ENCODE assay signal across 16 cellular contexts in genomic region chr11:1115292-1115691, GRCh38. TPM values are rescaled to one million over a fixed set of nuclear protein-coding genes. Genes with fewer than 3 reads are reported as not detected.
A peak's percentile ranks its signal among the peaks of the same experiment; 100 is the strongest.
DNase-seq lines count a peak whose midpoint lies in the region; ATAC-seq, FAIRE-seq and TF ChIP-seq lines count a peak whose summit lies in the region.
"Not testable (repeated sequence)": the region's sequence is repeated elsewhere in the genome, so short reads cannot be mapped to it uniquely, and the experiment has no call there.
"Had no signal": no experiment of that assay in that cellular context is flagged by ENCODE, and none has a peak within 500 bp of the region (broad histone marks: within the 10 kb centered on the region; RNA-seq: fewer than 3 reads in every experiment).

No MANE protein-coding gene starts in this region.

- not testable (repeated sequence) for H3K27me3 ChIP-seq in WERI-Rb-1 (ENCODE audit: insufficient read depth, low read depth, severe bottlenecking); upper lobe of right lung

- H3K4me3 ChIP-seq in A549; WERI-Rb-1 (ENCODE audit: low read depth, low read length); kidney (ENCODE audit: low read length in 2 of 2); upper lobe of right lung: not testable (repeated sequence)

- not testable (repeated sequence) for H3K36me3 ChIP-seq in WERI-Rb-1; kidney (ENCODE audit: control insufficient read depth in 1 of 2, insufficient read depth in 2 of 2, low read length in 2 of 2); upper lobe of right lung

- H3K4me2 ChIP-seq in A549: not testable (repeated sequence)

- TF ChIP-seq CTCF in A549 (IDR thresholded peaks at IDR 0.05); WERI-Rb-1 (IDR thresholded peaks at IDR 0.05; ENCODE audit: low read depth, low read length); kidney (IDR thresholded peaks at IDR 0.05; ENCODE audit: borderline replicate concordance, extremely low read depth, insufficient read depth); upper lobe of right lung (IDR thresholded peaks at IDR 0.05): not testable (repeated sequence)

- not testable (repeated sequence) for FAIRE-seq in A549 (lab: Jason Lieb, UNC); kidney (lab: Jason Lieb, UNC)

- H3K4me1 ChIP-seq in A549; kidney (ENCODE audit: control insufficient read depth in 1 of 2, insufficient read depth in 1 of 2, low read depth in 1 of 2, low read length in 2 of 2); upper lobe of right lung: not testable (repeated sequence)

- intact Hi-C loops in Right ventricle myocardium superior (cut with DNase I); kidney (cut with DNase I); posterior vena cava (cut with DNase I); upper lobe of right lung (cut with DNase I): not testable (repeated sequence)

- POLR2A ChIA-PET in A549 (lab: Yijun Ruan, JAX): not testable (repeated sequence)

- CTCF ChIA-PET in A549 (lab: Yijun Ruan, JAX): interaction anchor here (0.8 to 2.3 kb wide), 8 partner anchors 13 to 148 kb away, joined by 3 to 14 read pairs (median 6); no protein-coding TSS in a partner anchor

- not testable (repeated sequence) for TF ChIP-seq RAD21 in A549 (conservative IDR thresholded peaks at IDR 0.05 in 1 of 2, IDR thresholded peaks at IDR 0.05 in 1 of 2)

- H3K27ac ChIP-seq in A549 (peak overlapping the region; percentile 24 to 27; a peak in 5 of 6 replicates), WERI-Rb-1 (peak overlapping the region; percentile 35; the same call in 1 of the 2 replicates)
- H3K27ac ChIP-seq in kidney (ENCODE audit: low read depth in 2 of 2, low read length in 2 of 2); upper lobe of right lung: not testable (repeated sequence)

- TF ChIP-seq POLR2A in A549 (IDR thresholded peaks at IDR 0.05; ENCODE audit: low read length): not testable (repeated sequence)

- not testable (repeated sequence) for TF ChIP-seq EP300 in A549 (IDR thresholded peaks at IDR 0.05)

- ATAC-seq in A549; Right ventricle myocardium superior (ENCODE audit: poor library complexity); upper lobe of right lung: not testable (repeated sequence)

- 84% methylated on average over 6 of the region's 6 CpGs for WGBS in A549 (ENCODE audit: missing lambda C conversion rate)

- not testable (repeated sequence) for H3K9me3 ChIP-seq in A549; WERI-Rb-1 (ENCODE audit: severe bottlenecking); kidney (ENCODE audit: control insufficient read depth in 1 of 2, low read length in 2 of 2); upper lobe of right lung

- DNase-seq in A549 (ENCODE audit: low read depth in 1 of 2, low spot score in 1 of 2); WERI-Rb-1: not testable (repeated sequence)
- DNase-seq in effector CD4-positive, alpha-beta T cell: peak; percentile 0
- DNase-seq in Right ventricle myocardium superior: peak; percentile 6
- DNase-seq in kidney: peak; percentile 24
- peak; percentile 43 for DNase-seq in mesenteric fat pad (ENCODE audit: low spot score)
- DNase-seq in posterior vena cava (ENCODE audit: low spot score): peak; percentile 32
- peak; percentile 44 for DNase-seq in upper lobe of right lung

- not testable (repeated sequence) for H3K9ac ChIP-seq in kidney (ENCODE audit: low read length in 2 of 2)

RNA-seq across cellular contexts. Expression of gene MUC2, which starts 40.6 kb away (rescaled TPM):
- 0.01 and 0.04 TPM in 2 replicates for polyA plus RNA-seq in A549 (2011; rRNA removed)
- 0.01 TPM in 2 replicates for polyA plus RNA-seq in A549 (2012; cell fraction: cytosol; rRNA removed)
- 0.29 and 0.90 TPM in 2 replicates for polyA plus RNA-seq in A549 (2012; cell fraction: nucleus; rRNA removed)
- 0.03 TPM in 3 replicates for polyA plus RNA-seq in A549 (2017; fragmentation: RNase III; extraction: RNeasy Plus Mini Kit Qiagen cat#74134 plus additional on column Dnase treatment)
- 0.04 and 0.05 TPM in 2 replicates for polyA minus RNA-seq in A549 (2011; rRNA and poly(A)+ RNA removed)
- not detected for total RNA-seq in Right ventricle myocardium superior
- total RNA-seq in kidney: not detected
- not detected for polyA plus RNA-seq in kidney (ENCODE audit: insufficient read depth, low read depth, low replicate concordance)
- 0.80 TPM for total RNA-seq in mesenteric fat pad
- total RNA-seq in posterior vena cava: under 1 TPM in 1 of 2 donors, not detected in 1; 0.05 TPM
- not detected for total RNA-seq in upper lobe of right lung
- total RNA-seq: CD4-positive, alpha-beta T cell; CD8-positive, alpha-beta memory T cell; GM23248; H4; H9 had no signal
- polyA plus RNA-seq: CD14-positive monocyte; CD8-positive, alpha-beta memory T cell; GM12878; GM23248 had no signal

RNA-seq across cellular contexts. Expression of gene MUC5AC, which starts 42.5 kb away (rescaled TPM):
- polyA plus RNA-seq in A549 (2011; rRNA removed): 7.4 and 24.5 TPM in 2 replicates
- 10.8 and 14.4 TPM in 2 replicates for polyA plus RNA-seq in A549 (2012; cell fraction: cytosol; rRNA removed)
- 48.3 and 55.5 TPM in 2 replicates for polyA plus RNA-seq in A549 (2012; cell fraction: nucleus; rRNA removed)
- 0.18 to 0.55 TPM (median 0.18 TPM) in 3 replicates for polyA plus RNA-seq in A549 (2017; fragmentation: RNase III; extraction: RNeasy Plus Mini Kit Qiagen cat#74134 plus additional on column Dnase treatment)
- 26.6 and 31.9 TPM in 2 replicates for polyA minus RNA-seq in A549 (2011; rRNA and poly(A)+ RNA removed)
- total RNA-seq in Right ventricle myocardium superior: not detected
- 0.03 TPM for total RNA-seq in kidney
- not detected for polyA plus RNA-seq in kidney (ENCODE audit: insufficient read depth, low read depth, low replicate concordance)
- total RNA-seq in mesenteric fat pad: not detected
- not detected for total RNA-seq in posterior vena cava
- not detected for total RNA-seq in upper lobe of right lung
- total RNA-seq: CD4-positive, alpha-beta T cell; CD8-positive, alpha-beta memory T cell; GM12878; GM23248; H4; H9; HFFc6 had no signal
- polyA plus RNA-seq: CD14-positive monocyte; CD8-positive, alpha-beta memory T cell; GM23248 had no signal
